24 cellular contexts compared by ENCODE assay signal in genomic region chr12:54331461-54331860, GRCh38. TPM values are rescaled to one million over a fixed set of nuclear protein-coding genes. Genes with fewer than 3 reads are reported as not detected.
DNase-seq lines count a peak whose midpoint lies in the region; ATAC-seq, FAIRE-seq and TF ChIP-seq lines count a peak whose summit lies in the region.
"Had no signal": no experiment of that assay in that cellular context is flagged by ENCODE, and none has a peak within 500 bp of the region (broad histone marks: within the 10 kb centered on the region; RNA-seq: fewer than 3 reads in every experiment).

No MANE protein-coding gene starts in this region.

- no peaks in the 10 kb centered on the region for H3K27me3 Mint-ChIP-seq in activated CD4-positive, alpha-beta T cell treated with anti-CD3 and anti-CD28 coated beads, Interleukin-2, amount 10 ng/mL, durations not matched to agents 7 days and 5 days
- H3K27me3 Mint-ChIP-seq in brain, result no peaks in the 10 kb centered on the region
- no peaks in the 10 kb centered on the region for H3K27me3 Mint-ChIP-seq in nephron (ENCODE audit: low read depth)

- no peak for FAIRE-seq in HTR-8/SVneo (lab: Jason Lieb, UNC)
- FAIRE-seq: A549, frontal cortex had no signal

- intact Hi-C loops in aorta (cut with DNase I), result no loop called here
- intact Hi-C loops in heart left ventricle (cut with DNase I), result no loop called here

- H3K4me1 Mint-ChIP-seq in activated CD4-positive, alpha-beta T cell treated with anti-CD3 and anti-CD28 coated beads, Interleukin-2, amount 10 ng/mL, durations not matched to agents 7 days and 5 days, result peaks cover 61% of the 10 kb centered on the region
- H3K4me1 Mint-ChIP-seq in brain (peaks cover 75% of the 10 kb centered on the region), nephron (peaks cover 48% of the 10 kb centered on the region)

- H3K27ac Mint-ChIP-seq in activated CD4-positive, alpha-beta T cell treated with anti-CD3 and anti-CD28 coated beads, Interleukin-2, amount 10 ng/mL, durations not matched to agents 7 days and 5 days, result peak overlapping the region; percentile 86
- H3K27ac Mint-ChIP-seq in brain, result peak overlapping the region; percentile 0 to 79 (median 48)
- peak overlapping the region; percentile 68 to 80 (median 70) for H3K27ac Mint-ChIP-seq in nephron

- H3K4me3 Mint-ChIP-seq in activated CD4-positive, alpha-beta T cell treated with anti-CD3 and anti-CD28 coated beads, Interleukin-2, amount 10 ng/mL, durations not matched to agents 7 days and 5 days, result peak overlapping the region; percentile 36
- H3K4me3 Mint-ChIP-seq in brain (peak overlapping the region in 1 of 5 experiments; percentile 26), nephron (no peak overlapping the region)

- H3K4me1 ChIP-seq in aorta (ENCODE audit: control insufficient read depth in 1 of 2, insufficient read depth in 2 of 2, low read length in 2 of 2) (no peaks in the 10 kb centered on the region), heart left ventricle (peaks cover 0 to 58% (median 31%) of the 10 kb centered on the region in 12 donors)

- no peak for DNase-seq in activated CD4-positive, alpha-beta T cell treated with anti-CD3 and anti-CD28 coated beads, Interleukin-2, amount 10 ng/mL, durations not matched to agents 7 days and 5 days
- no peak for DNase-seq in activated CD4-positive, alpha-beta T cell treated with anti-CD3 and anti-CD28 coated beads, Interleukin-2, amount 50 U/mL, for 48 hours
- peak; percentile 24 for DNase-seq in RPMI7951 (ENCODE audit: low read depth)
- DNase-seq in aorta, result no peak
- no peak for DNase-seq in HTR-8/SVneo (ENCODE audit: insufficient read length, low spot score)
- no peak for DNase-seq in heart left ventricle
- DNase-seq: adrenal gland; DMS 273 treated with DMSO at 0.1 percent for 48 hours; erythroblast; kidney glomerular epithelial cell; NCI-H1092 treated with DMSO at 0.1 percent for 48 hours; NCI-H2029 treated with DMSO at 0.1 percent for 48 hours; right lobe of liver; stimulated activated CD8-positive, alpha-beta memory T cell treated with anti-CD3 and anti-CD28 coated beads, Interleukin-4, amount 100 ng/mL, for 48 hours; substantia nigra had no signal

- ATAC-seq in aorta (ENCODE audit: low FRiP score), result no peak
- no peak for ATAC-seq in heart left ventricle
- ATAC-seq: A549 had no signal

- H3K36me3 Mint-ChIP-seq in activated CD4-positive, alpha-beta T cell treated with anti-CD3 and anti-CD28 coated beads, Interleukin-2, amount 10 ng/mL, durations not matched to agents 7 days and 5 days (ENCODE audit: low read depth), result peaks cover 19% of the 10 kb centered on the region
- H3K36me3 Mint-ChIP-seq in brain, result peaks cover 13% of the 10 kb centered on the region
- peaks cover 4% of the 10 kb centered on the region for H3K36me3 Mint-ChIP-seq in nephron (ENCODE audit: low read depth)

- POLR2A ChIA-PET in activated CD4-positive, alpha-beta T cell treated with anti-CD3 and anti-CD28 coated beads, Interleukin-2, amount 10 ng/mL, durations not matched to agents 7 days and 5 days (lab: Charles Lee), result no interaction called here

- CTCF ChIA-PET in activated CD4-positive, alpha-beta T cell treated with anti-CD3 and anti-CD28 coated beads, Interleukin-2, amount 10 ng/mL, durations not matched to agents 7 days and 5 days (lab: Charles Lee), result no interaction called here

- H3K27ac ChIP-seq in aorta (ENCODE audit: low read depth in 1 of 2, low read length in 2 of 2), result no peak overlapping the region
- H3K27ac ChIP-seq in heart left ventricle, result no peak overlapping the region
- H3K27ac ChIP-seq: adrenal gland, right lobe of liver had no signal

- H3K9me3 ChIP-seq in aorta (ENCODE audit: control insufficient read depth, low read length), result no peaks in the 10 kb centered on the region
- H3K9me3 ChIP-seq in heart left ventricle, result no peaks in the 10 kb centered on the region
- H3K9me3 ChIP-seq: A549, adrenal gland, right lobe of liver had no signal

- TF ChIP-seq POLR2A in heart left ventricle (IDR thresholded peaks at IDR 0.05), result no peak

- H3K36me3 ChIP-seq in aorta (ENCODE audit: control insufficient read depth in 1 of 2, insufficient read depth in 2 of 2, low read length in 1 of 2) (peaks cover 0 to 1% of the 10 kb centered on the region in 2 donors), heart left ventricle (peaks cover 0 to 22% (median 8%) of the 10 kb centered on the region in 9 donors)
- H3K36me3 ChIP-seq: adrenal gland, right lobe of liver had no signal

- no peaks in the 10 kb centered on the region for H3K9me3 Mint-ChIP-seq in activated CD4-positive, alpha-beta T cell treated with anti-CD3 and anti-CD28 coated beads, Interleukin-2, amount 10 ng/mL, durations not matched to agents 7 days and 5 days
- H3K9me3 Mint-ChIP-seq in brain, result no peaks in the 10 kb centered on the region
- no peaks in the 10 kb centered on the region for H3K9me3 Mint-ChIP-seq in nephron

- H3K4me3 ChIP-seq in aorta (ENCODE audit: low read length in 2 of 2), result no peak overlapping the region
- no peak overlapping the region for H3K4me3 ChIP-seq in heart left ventricle
- H3K4me3 ChIP-seq: A549, adrenal gland, right lobe of liver had no signal

- no peak for TF ChIP-seq CTCF in brain (conservative IDR thresholded peaks at IDR 0.05)
- TF ChIP-seq CTCF in nephron (IDR thresholded peaks at IDR 0.05; ENCODE audit: unreplicated experiment in 3 of 3), result no peak
- no peak for TF ChIP-seq CTCF in heart left ventricle (IDR thresholded peaks at IDR 0.05)

- 74 to 78% methylated on average over 5 of the region's 5 CpGs for WGBS in aorta, 2 donors
- WGBS in heart left ventricle, 4 donors, result 76 to 85% (median 81%) methylated on average over 5 of the region's 5 CpGs

- H3K27me3 ChIP-seq in aorta (ENCODE audit: control insufficient read depth in 1 of 2, insufficient read depth in 2 of 2, low read length in 1 of 2) (no peaks in the 10 kb centered on the region), heart left ventricle (no peaks in the 10 kb centered on the region)
- H3K27me3 ChIP-seq: adrenal gland, right lobe of liver had no signal

RNA-seq across cellular contexts. Expression of gene COPZ1, which starts 6.5 kb away (rescaled TPM):
- total RNA-seq in activated CD4-positive, alpha-beta T cell treated with anti-CD3 and anti-CD28 coated beads, Interleukin-2, amount 10 ng/mL, durations not matched to agents 7 days and 5 days, result 100 to 1,000 TPM; 113 to 124 TPM
- 171 and 177 TPM in 2 replicates for total RNA-seq in RPMI7951 (2014; rRNA removed; shearing (Covaris generic))
- polyA plus RNA-seq in brain (ENCODE audit: insufficient read depth, low read depth, low replicate concordance), result 220 TPM
- 10 to 100 TPM; 71.5 to 72.1 TPM for total RNA-seq in aorta
- polyA plus RNA-seq in aorta, result 10 to 100 TPM; 54.1 to 63.0 TPM
- total RNA-seq in heart left ventricle, result 100 to 1,000 TPM; 112 to 146 (median 125) TPM
- 100 to 1,000 TPM in 1 of 2 donors, 10 to 100 TPM in 1; 77.3 to 142 TPM for polyA plus RNA-seq in heart left ventricle

RNA-seq across cellular contexts. Expression of gene NFE2, which starts 30.6 kb away (rescaled TPM):
- total RNA-seq in activated CD4-positive, alpha-beta T cell treated with anti-CD3 and anti-CD28 coated beads, Interleukin-2, amount 10 ng/mL, durations not matched to agents 7 days and 5 days, result not detected
- 0.39 and 0.48 TPM in 2 replicates for total RNA-seq in RPMI7951 (2014; rRNA removed; shearing (Covaris generic))
- 0.83 TPM for polyA plus RNA-seq in brain (ENCODE audit: insufficient read depth, low read depth, low replicate concordance)
- total RNA-seq in aorta, result 1 to 10 TPM; 3.2 to 3.3 TPM
- under 1 TPM in 1 of 2 donors, not detected in 1; 0.28 TPM for polyA plus RNA-seq in aorta
- 1 to 10 TPM in 2 of 9 donors, under 1 TPM in 5, not detected in 2; 0.21 to 1.7 (median 0.63) TPM for total RNA-seq in heart left ventricle
- polyA plus RNA-seq in heart left ventricle, result under 1 TPM; 0.38 to 0.51 TPM
- total RNA-seq: dermis microvascular lymphatic vessel endothelial cell had no signal

RNA-seq across cellular contexts. Expression of gene GPR84, which starts 32.8 kb away (rescaled TPM):
- under 1 TPM; 0.15 to 0.33 TPM for total RNA-seq in activated CD4-positive, alpha-beta T cell treated with anti-CD3 and anti-CD28 coated beads, Interleukin-2, amount 10 ng/mL, durations not matched to agents 7 days and 5 days
- total RNA-seq in RPMI7951 (2014; rRNA removed; shearing (Covaris generic)), result 0.12 TPM in 1 of 2 replicates, not detected in the other
- polyA plus RNA-seq in brain (ENCODE audit: insufficient read depth, low read depth, low replicate concordance) (not detected), aorta (under 1 TPM in 1 of 2 donors, not detected in 1; 0.38 TPM), heart left ventricle (under 1 TPM in 1 of 2 donors, not detected in 1; 0.37 TPM)
- total RNA-seq in aorta (1 to 10 TPM; 1.9 TPM), heart left ventricle (1 to 10 TPM in 2 of 9 donors, under 1 TPM in 2, not detected in 5; 0.21 to 4.4 (median 0.94) TPM)
- total RNA-seq: dermis microvascular lymphatic vessel endothelial cell, frontal cortex, LHCN-M2, myocyte, NCI-H460 had no signal
- polyA plus RNA-seq: A549, BJ had no signal

RNA-seq across cellular contexts. Expression of gene HNRNPA1, which starts 50.9 kb away (rescaled TPM):
- total RNA-seq in activated CD4-positive, alpha-beta T cell treated with anti-CD3 and anti-CD28 coated beads, Interleukin-2, amount 10 ng/mL, durations not matched to agents 7 days and 5 days, result 1,000 to 10,000 TPM; 1,432 to 1,554 TPM
- 257 and 266 TPM in 2 replicates for total RNA-seq in RPMI7951 (2014; rRNA removed; shearing (Covaris generic))
- polyA plus RNA-seq in brain (ENCODE audit: insufficient read depth, low read depth, low replicate concordance) (1,157 TPM), aorta (1,000 to 10,000 TPM in 1 of 2 donors, 100 to 1,000 TPM in 1; 846 to 1,277 TPM), heart left ventricle (100 to 1,000 TPM; 315 to 735 TPM)
- total RNA-seq in aorta (100 to 1,000 TPM; 645 to 782 TPM), heart left ventricle (100 to 1,000 TPM; 129 to 565 (median 396) TPM)

RNA-seq across cellular contexts. Expression of gene CBX5, which starts 51.5 kb away (rescaled TPM):
- 100 to 1,000 TPM; 145 to 170 TPM for total RNA-seq in activated CD4-positive, alpha-beta T cell treated with anti-CD3 and anti-CD28 coated beads, Interleukin-2, amount 10 ng/mL, durations not matched to agents 7 days and 5 days
- total RNA-seq in RPMI7951 (2014; rRNA removed; shearing (Covaris generic)), result 29.4 and 30.4 TPM in 2 replicates
- polyA plus RNA-seq in brain (ENCODE audit: insufficient read depth, low read depth, low replicate concordance) (44.7 TPM), aorta (10 to 100 TPM in 1 of 2 donors, 1 to 10 TPM in 1; 9.4 to 11.3 TPM), heart left ventricle (10 to 100 TPM; 18.4 to 32.1 TPM)
- total RNA-seq in aorta (10 to 100 TPM; 66.8 to 67.8 TPM), heart left ventricle (10 to 100 TPM; 22.3 to 59.5 (median 49.4) TPM)
